ENCODE assay signal across 1 cellular context in the genomic region with DNA sequence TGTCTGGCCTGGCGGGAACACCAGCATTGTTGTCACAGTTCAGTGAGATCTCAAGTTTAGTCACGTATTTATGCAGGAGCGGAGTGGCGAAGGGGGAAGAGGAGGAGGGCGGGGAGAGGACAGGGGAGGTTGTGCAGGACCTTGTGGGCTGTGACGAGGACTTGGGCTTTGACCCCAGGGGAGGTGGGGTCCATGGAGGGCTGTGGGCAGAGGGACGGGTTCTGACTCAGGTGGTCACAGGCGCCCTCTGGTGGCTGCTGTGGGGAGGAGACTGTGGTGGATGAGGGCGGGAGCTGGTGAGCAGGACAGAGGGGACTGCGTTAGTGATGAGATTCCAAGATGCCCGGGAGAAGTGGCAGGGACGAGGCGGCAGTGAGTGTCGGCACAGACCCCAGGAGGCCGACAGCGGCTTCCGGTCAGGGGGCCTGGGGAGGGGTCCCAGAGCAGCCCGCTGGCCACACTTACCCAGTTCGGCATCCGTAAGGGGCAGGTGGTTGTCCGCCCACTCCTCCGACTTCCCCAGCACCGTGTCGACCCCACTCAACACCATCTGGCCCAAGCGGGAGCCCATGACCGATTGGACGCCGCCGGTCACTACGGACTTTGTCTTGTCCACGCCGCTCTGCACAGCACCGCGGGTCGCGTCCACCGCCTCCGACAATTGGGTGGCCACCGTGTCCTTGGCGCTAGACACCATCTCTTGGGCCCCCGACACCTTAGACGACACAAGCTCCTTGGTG.
A peak's percentile ranks its signal among the peaks of the same experiment; 100 is the strongest.
TF ChIP-seq lines count a peak whose summit lies in the region.

No MANE protein-coding gene starts in this region.

TF ChIP-seq in HEK293, 187 proteins besides CTCF, POLR2A, EP300 and RAD21 (continued from another document):
- TF ChIP-seq, protein P1, sequence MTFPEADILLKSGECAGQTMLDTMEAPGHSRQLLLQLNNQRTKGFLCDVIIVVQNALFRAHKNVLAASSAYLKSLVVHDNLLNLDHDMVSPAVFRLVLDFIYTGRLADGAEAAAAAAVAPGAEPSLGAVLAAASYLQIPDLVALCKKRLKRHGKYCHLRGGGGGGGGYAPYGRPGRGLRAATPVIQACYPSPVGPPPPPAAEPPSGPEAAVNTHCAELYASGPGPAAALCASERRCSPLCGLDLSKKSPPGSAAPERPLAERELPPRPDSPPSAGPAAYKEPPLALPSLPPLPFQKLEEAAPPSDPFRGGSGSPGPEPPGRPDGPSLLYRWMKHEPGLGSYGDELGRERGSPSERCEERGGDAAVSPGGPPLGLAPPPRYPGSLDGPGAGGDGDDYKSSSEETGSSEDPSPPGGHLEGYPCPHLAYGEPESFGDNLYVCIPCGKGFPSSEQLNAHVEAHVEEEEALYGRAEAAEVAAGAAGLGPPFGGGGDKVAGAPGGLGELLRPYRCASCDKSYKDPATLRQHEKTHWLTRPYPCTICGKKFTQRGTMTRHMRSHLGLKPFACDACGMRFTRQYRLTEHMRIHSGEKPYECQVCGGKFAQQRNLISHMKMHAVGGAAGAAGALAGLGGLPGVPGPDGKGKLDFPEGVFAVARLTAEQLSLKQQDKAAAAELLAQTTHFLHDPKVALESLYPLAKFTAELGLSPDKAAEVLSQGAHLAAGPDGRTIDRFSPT (tag by site-specific recombination; IDR thresholded peaks at IDR 0.05) = 0 out of 2 replicates have a peak, but pooled peaks have one; percentile 11
- TF ChIP-seq ZFP69B (tag by site-specific recombination; IDR thresholded peaks at IDR 0.05) = peak; percentile 81
- TF ChIP-seq, protein P2, sequence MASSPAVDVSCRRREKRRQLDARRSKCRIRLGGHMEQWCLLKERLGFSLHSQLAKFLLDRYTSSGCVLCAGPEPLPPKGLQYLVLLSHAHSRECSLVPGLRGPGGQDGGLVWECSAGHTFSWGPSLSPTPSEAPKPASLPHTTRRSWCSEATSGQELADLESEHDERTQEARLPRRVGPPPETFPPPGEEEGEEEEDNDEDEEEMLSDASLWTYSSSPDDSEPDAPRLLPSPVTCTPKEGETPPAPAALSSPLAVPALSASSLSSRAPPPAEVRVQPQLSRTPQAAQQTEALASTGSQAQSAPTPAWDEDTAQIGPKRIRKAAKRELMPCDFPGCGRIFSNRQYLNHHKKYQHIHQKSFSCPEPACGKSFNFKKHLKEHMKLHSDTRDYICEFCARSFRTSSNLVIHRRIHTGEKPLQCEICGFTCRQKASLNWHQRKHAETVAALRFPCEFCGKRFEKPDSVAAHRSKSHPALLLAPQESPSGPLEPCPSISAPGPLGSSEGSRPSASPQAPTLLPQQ (tag by site-specific recombination; IDR thresholded peaks at IDR 0.05) = peak; percentile 73; the same call in 1 of the 2 replicates
- TF ChIP-seq GLIS1 (tag by site-specific recombination; IDR thresholded peaks at IDR 0.05) = peak; percentile 31; the same call in 1 of the 2 replicates
- peak; percentile 65 for TF ChIP-seq ZNF654 (tag by site-specific recombination; IDR thresholded peaks at IDR 0.05; ENCODE audit: low read depth)
- TF ChIP-seq, protein P3, sequence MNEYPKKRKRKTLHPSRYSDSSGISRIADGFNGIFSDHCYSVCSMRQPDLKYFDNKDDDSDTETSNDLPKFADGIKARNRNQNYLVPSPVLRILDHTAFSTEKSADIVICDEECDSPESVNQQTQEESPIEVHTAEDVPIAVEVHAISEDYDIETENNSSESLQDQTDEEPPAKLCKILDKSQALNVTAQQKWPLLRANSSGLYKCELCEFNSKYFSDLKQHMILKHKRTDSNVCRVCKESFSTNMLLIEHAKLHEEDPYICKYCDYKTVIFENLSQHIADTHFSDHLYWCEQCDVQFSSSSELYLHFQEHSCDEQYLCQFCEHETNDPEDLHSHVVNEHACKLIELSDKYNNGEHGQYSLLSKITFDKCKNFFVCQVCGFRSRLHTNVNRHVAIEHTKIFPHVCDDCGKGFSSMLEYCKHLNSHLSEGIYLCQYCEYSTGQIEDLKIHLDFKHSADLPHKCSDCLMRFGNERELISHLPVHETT (tag by site-specific recombination; IDR thresholded peaks at IDR 0.05) = 0 out of 2 replicates have a peak, but pooled peaks have one; percentile 18
- no peak for TF ChIP-seq ZBTB17 (tag by site-specific recombination; IDR thresholded peaks at IDR 0.05)
- TF ChIP-seq ZNF16 (tag by site-specific recombination; IDR thresholded peaks at IDR 0.05; ENCODE audit: low read depth) = peak; percentile 63; the same call in 1 of the 2 replicates
- TF ChIP-seq, protein P4, sequence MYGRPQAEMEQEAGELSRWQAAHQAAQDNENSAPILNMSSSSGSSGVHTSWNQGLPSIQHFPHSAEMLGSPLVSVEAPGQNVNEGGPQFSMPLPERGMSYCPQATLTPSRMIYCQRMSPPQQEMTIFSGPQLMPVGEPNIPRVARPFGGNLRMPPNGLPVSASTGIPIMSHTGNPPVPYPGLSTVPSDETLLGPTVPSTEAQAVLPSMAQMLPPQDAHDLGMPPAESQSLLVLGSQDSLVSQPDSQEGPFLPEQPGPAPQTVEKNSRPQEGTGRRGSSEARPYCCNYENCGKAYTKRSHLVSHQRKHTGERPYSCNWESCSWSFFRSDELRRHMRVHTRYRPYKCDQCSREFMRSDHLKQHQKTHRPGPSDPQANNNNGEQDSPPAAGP (tag by site-specific recombination; IDR thresholded peaks at IDR 0.05) = peak; percentile 37; the same call in 1 of the 2 replicates
- no peak for TF ChIP-seq ZNF473 (tag by site-specific recombination; IDR thresholded peaks at IDR 0.05)
- no peak for TF ChIP-seq ZSCAN30 (tag by site-specific recombination; IDR thresholded peaks at IDR 0.05)
- peak; percentile 22; the same call in 1 of the 2 replicates for TF ChIP-seq KLF8 (tag by site-specific recombination; IDR thresholded peaks at IDR 0.05)
- TF ChIP-seq, protein P5, sequence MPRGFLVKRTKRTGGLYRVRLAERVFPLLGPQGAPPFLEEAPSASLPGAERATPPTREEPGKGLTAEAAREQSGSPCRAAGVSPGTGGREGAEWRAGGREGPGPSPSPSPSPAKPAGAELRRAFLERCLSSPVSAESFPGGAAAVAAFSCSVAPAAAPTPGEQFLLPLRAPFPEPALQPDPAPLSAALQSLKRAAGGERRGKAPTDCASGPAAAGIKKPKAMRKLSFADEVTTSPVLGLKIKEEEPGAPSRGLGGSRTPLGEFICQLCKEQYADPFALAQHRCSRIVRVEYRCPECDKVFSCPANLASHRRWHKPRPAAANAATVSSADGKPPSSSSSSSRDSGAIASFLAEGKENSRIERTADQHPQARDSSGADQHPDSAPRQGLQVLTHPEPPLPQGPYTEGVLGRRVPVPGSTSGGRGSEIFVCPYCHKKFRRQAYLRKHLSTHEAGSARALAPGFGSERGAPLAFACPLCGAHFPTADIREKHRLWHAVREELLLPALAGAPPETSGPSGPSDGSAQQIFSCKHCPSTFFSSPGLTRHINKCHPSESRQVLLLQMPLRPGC (tag by site-specific recombination; IDR thresholded peaks at IDR 0.05) = no peak
- TF ChIP-seq ZNF600 (tag by site-specific recombination; IDR thresholded peaks at IDR 0.05) = peak; percentile 44; the same call in 1 of the 2 replicates
